31 cellular contexts compared by ENCODE assay signal in the genomic region with DNA sequence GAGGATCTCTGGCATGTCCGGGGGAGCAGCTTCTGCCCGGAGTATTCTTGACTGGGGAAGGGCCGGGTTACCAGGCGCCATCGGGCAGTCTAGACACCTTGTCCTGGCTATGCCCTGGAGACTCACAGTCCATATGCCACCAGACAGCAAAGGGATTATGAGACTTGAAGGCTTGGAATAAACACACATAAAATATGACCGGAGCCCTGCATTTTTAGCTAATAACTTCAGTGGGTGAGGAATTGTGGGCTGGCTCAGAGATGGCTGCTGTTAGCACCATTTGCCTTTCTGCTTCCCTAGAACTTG. TPM values are rescaled to one million over a fixed set of nuclear protein-coding genes. Genes with fewer than 3 reads are reported as not detected.
DNase-seq lines count a peak whose midpoint lies in the region; ATAC-seq and TF ChIP-seq lines count a peak whose summit lies in the region.
"Had no signal": no experiment of that assay in that cellular context is flagged by ENCODE, and none has a peak within 500 bp of the region (broad histone marks: within the 10 kb centered on the region; RNA-seq: fewer than 3 reads in every experiment).

No MANE protein-coding gene starts in this region.

- H3K36me3 ChIP-seq in right atrium auricular region, result peaks cover 9% of the 10 kb centered on the region
- peaks cover 11% of the 10 kb centered on the region for H3K36me3 ChIP-seq in osteoblast (ENCODE audit: insufficient read depth, low read length)
- H3K36me3 ChIP-seq in thyroid gland, result peaks cover 0 to 12% of the 10 kb centered on the region in 2 donors

- ATAC-seq in left cardiac atrium, result no peak
- no peak for ATAC-seq in GM19324 (IDR thresholded peaks at IDR 0.05; ENCODE audit: low FRiP score, unreplicated experiment)
- ATAC-seq: right lobe of liver had no signal

- no peak overlapping the region for H3K4me3 ChIP-seq in right atrium auricular region
- no peak overlapping the region for H3K4me3 ChIP-seq in osteoblast (ENCODE audit: insufficient read depth, low read length)
- no peak overlapping the region for H3K4me3 ChIP-seq in thyroid gland (replicated peaks in 1 of 3)
- H3K4me3 ChIP-seq: GM12878, heart left ventricle, K562, lung, MG63, PC-9, right lobe of liver, upper lobe of left lung had no signal

- H3K9me3 ChIP-seq in right atrium auricular region (no peaks in the 10 kb centered on the region), osteoblast (ENCODE audit: low read depth, low read length) (no peaks in the 10 kb centered on the region), thyroid gland (no peaks in the 10 kb centered on the region)
- H3K9me3 ChIP-seq: heart left ventricle, MG63, right lobe of liver, upper lobe of left lung had no signal

- no peak for TF ChIP-seq POLR2A in thyroid gland (IDR thresholded peaks at IDR 0.05)

- TF ChIP-seq CTCF in right atrium auricular region (IDR thresholded peaks at IDR 0.05) (no peak), osteoblast (IDR thresholded peaks at IDR 0.05; ENCODE audit: extremely low read depth, low read depth, low read length) (no peak), thyroid gland (IDR thresholded peaks at IDR 0.05) (no peak)

- no peak overlapping the region for H3K4me2 ChIP-seq in osteoblast (ENCODE audit: insufficient read depth, low read length)
- H3K4me2 ChIP-seq: PC-9 had no signal

- intact Hi-C loops in left cardiac atrium (cut with DNase I) (no loop called here), thyroid gland (cut with DNase I) (no loop called here)

- no peaks in the 10 kb centered on the region for H4K20me1 ChIP-seq in osteoblast (ENCODE audit: insufficient read depth, low read length)

- H3K4me1 ChIP-seq in right atrium auricular region (peaks cover 0 to 50% of the 10 kb centered on the region in 2 donors), osteoblast (ENCODE audit: insufficient read depth, low read length) (peaks cover 14% of the 10 kb centered on the region), thyroid gland (peaks cover 19 to 21% of the 10 kb centered on the region in 2 donors)
- H3K4me1 ChIP-seq: parathyroid adenoma, right lobe of liver had no signal

- no peaks in the 10 kb centered on the region for H3K79me2 ChIP-seq in osteoblast (ENCODE audit: insufficient read depth, low read length)

- no peak for DNase-seq in right atrium auricular region (ENCODE audit: low spot score)
- no peak for DNase-seq in left cardiac atrium
- peak; percentile 43 for DNase-seq in amniotic epithelial cell (ENCODE audit: low read depth)
- DNase-seq in osteoblast (ENCODE audit: insufficient read length, low spot score, missing footprints), result peak; percentile 27
- no peak for DNase-seq in NCI-H2227 treated with DMSO at 0.1 percent for 48 hours (lab: John Stamatoyannopoulos, UW)
- no peak for DNase-seq in thyroid gland
- DNase-seq in GM19238 (ENCODE audit: insufficient read length, low spot score), result no peak
- DNase-seq: activated CD4-positive, alpha-beta memory T cell treated with anti-CD3 and anti-CD28 coated beads, Interleukin-2, amount 10 ng/mL, durations not matched to agents 7 days and 5 days; activated CD8-positive, alpha-beta memory T cell treated with anti-CD3 and anti-CD28 coated beads, Interleukin-2, amount 50 U/mL, for 4 hours; activated naive CD4-positive, alpha-beta T cell; activated naive CD8-positive, alpha-beta T cell treated with anti-CD3 and anti-CD28 coated beads, Interleukin-2, amount 50 U/mL, for 24 hours; caudate nucleus; CD4-positive, CD25-positive, alpha-beta regulatory T cell; erythroblast; H7; heart left ventricle; kidney; MG63; NCI-H1105 treated with DMSO at 0.1 percent for 48 hours; NCI-H187 treated with DMSO at 0.1 percent for 48 hours; NCI-H2171 treated with DMSO at 0.1 percent for 48 hours; PC-9; right lobe of liver; SHP77; stimulated activated CD4-positive, alpha-beta T cell treated with anti-CD3 and anti-CD28 coated beads, Interleukin-4, amount 100 ng/mL, for 24 hours; upper lobe of left lung had no signal

- H2AFZ ChIP-seq in osteoblast (ENCODE audit: low read length), result peak overlapping the region; percentile 16
- H2AFZ ChIP-seq: parathyroid adenoma, PC-9 had no signal

- peak overlapping the region; percentile 5 to 19 for H3K27ac ChIP-seq in right atrium auricular region
- H3K27ac ChIP-seq in osteoblast (ENCODE audit: low read depth, low read length), result no peak overlapping the region
- H3K27ac ChIP-seq in thyroid gland, result no peak overlapping the region
- H3K27ac ChIP-seq: parathyroid adenoma, PC-9, right lobe of liver had no signal

- no peaks in the 10 kb centered on the region for H3K27me3 ChIP-seq in right atrium auricular region
- H3K27me3 ChIP-seq in osteoblast (ENCODE audit: insufficient read depth, low read length), result no peaks in the 10 kb centered on the region
- H3K27me3 ChIP-seq in thyroid gland, result no peaks in the 10 kb centered on the region
- H3K27me3 ChIP-seq: heart left ventricle, MG63, right lobe of liver, upper lobe of left lung had no signal

- 87 to 97% methylated on average over 6 of the region's 6 CpGs for WGBS in thyroid gland, 2 donors

RNA-seq across cellular contexts. Expression of gene NTPCR, which starts 15.5 kb away (rescaled TPM):
- total RNA-seq in right atrium auricular region (10 to 100 TPM; 27.3 to 39.3 TPM), left cardiac atrium (10 to 100 TPM; 46.4 to 58.4 TPM), osteoblast (15.6 and 26.5 TPM in 2 replicates), thyroid gland (10 to 100 TPM; 32.3 to 53.5 (median 43.5) TPM)

Comparison
In these comparisons a context has a peak if more than half of its experiments do, and no peak if none do; other contexts are left out.
1. DNase-seq: peak in amniotic epithelial cell (single experiment) and osteoblast (single experiment); none in right atrium auricular region (single experiment), left cardiac atrium (single experiment), NCI-H2227 treated with DMSO at 0.1 percent for 48 hours (single experiment), thyroid gland (0 of 2) and GM19238 (single experiment).
2. H3K27ac ChIP-seq: peak in right atrium auricular region (2 of 2); none in osteoblast (single experiment) and thyroid gland (0 of 3).